In genomic region chr15:25501828-25502446, GRCh38 we compare ENCODE assay signal across 8 cellular contexts.
DNase-seq lines count a peak whose midpoint lies in the region; ATAC-seq, FAIRE-seq and TF ChIP-seq lines count a peak whose summit lies in the region.

No MANE protein-coding gene starts in this region.

- ATAC-seq in GM18907 (IDR thresholded peaks at IDR 0.05; ENCODE audit: unreplicated experiment) (no peak), GM18505 (IDR thresholded peaks at IDR 0.05; ENCODE audit: unreplicated experiment) (no peak)

- DNase-seq in NCI-H345 (lab: John Stamatoyannopoulos, UW) = peak; percentile 2
- no peak for DNase-seq in NCI-H345 treated with DMSO at 0.1 percent for 48 hours (lab: John Stamatoyannopoulos, UW; ENCODE audit: unreplicated experiment)
- peak; percentile 27 for DNase-seq in NCI-H2029 (lab: John Stamatoyannopoulos, UW)
- DNase-seq in dermis microvascular lymphatic vessel endothelial cell (ENCODE audit: low read depth in 2 of 2) = peak; percentile 1 to 30
- peak; percentile 62 for DNase-seq in myocyte (ENCODE audit: low read depth)
- DNase-seq in H54 (ENCODE audit: insufficient read length, low spot score) = no peak

- no peak for TF ChIP-seq POLR2A in GM18505 (IDR thresholded peaks at IDR 0.05; ENCODE audit: borderline replicate concordance, extremely low read depth, insufficient read depth, insufficient read length)
- TF ChIP-seq POLR2A in H54 (IDR thresholded peaks at IDR 0.05; ENCODE audit: low read depth, low read length) = no peak

- FAIRE-seq in H54 (lab: Jason Lieb, UNC) = no peak

Comparison
In these comparisons a context has a peak if more than half of its experiments do, and no peak if none do; other contexts are left out.
1. DNase-seq: peak in NCI-H345 (single experiment), NCI-H2029 (single experiment), dermis microvascular lymphatic vessel endothelial cell (2 of 2) and myocyte (single experiment); none in NCI-H345 treated with DMSO at 0.1 percent for 48 hours (single experiment) and H54 (single experiment).